ENCODE assay signal across 31 cellular contexts in the genomic region with DNA sequence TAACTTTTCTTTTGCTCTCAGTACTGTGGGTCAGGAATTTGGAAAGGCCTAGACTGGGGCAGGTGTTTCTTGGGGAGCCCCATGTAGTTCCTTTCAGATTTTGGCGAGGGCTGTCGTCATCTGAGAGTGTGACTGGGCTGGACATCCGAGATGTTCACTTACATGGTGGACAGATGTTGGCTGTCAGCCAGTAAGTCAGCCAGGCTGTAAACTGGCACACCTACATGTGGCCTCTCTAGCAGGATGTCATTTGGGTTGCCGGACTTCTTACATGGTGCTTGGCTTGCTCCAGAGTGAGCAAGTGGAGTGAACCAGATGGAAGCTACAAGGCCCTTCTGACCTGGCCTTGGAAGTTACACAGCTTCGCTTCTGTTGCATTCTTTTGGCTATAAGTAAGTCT. TPM values are rescaled to one million over a fixed set of nuclear protein-coding genes. Genes with fewer than 3 reads are reported as not detected.
A peak's percentile ranks its signal among the peaks of the same experiment; 100 is the strongest.
DNase-seq lines count a peak whose midpoint lies in the region; ATAC-seq and TF ChIP-seq lines count a peak whose summit lies in the region.
"Had no signal": no experiment of that assay in that cellular context is flagged by ENCODE, and none has a peak within 500 bp of the region (broad histone marks: within the 10 kb centered on the region; RNA-seq: fewer than 3 reads in every experiment).

No MANE protein-coding gene starts in this region.

- H3K27ac Mint-ChIP-seq in activated CD8-positive, alpha-beta T cell treated with anti-CD3 and anti-CD28 coated beads for 36 hours: peak overlapping the region; percentile 15
- no peak overlapping the region for H3K27ac Mint-ChIP-seq in activated CD8-positive, alpha-beta T cell treated with anti-CD3 and anti-CD28 coated beads, Interleukin-2, amount 10 ng/mL, durations not matched to agents 7 days and 5 days
- peak overlapping the region; percentile 65 to 81 for H3K27ac Mint-ChIP-seq in effector memory CD8-positive, alpha-beta T cell
- H3K27ac Mint-ChIP-seq: activated CD4-positive, alpha-beta T cell treated with anti-CD3 and anti-CD28 coated beads, Interleukin-2, amount 10 ng/mL, durations not matched to agents 7 days and 5 days; activated CD8-positive, alpha-beta memory T cell treated with anti-CD3 and anti-CD28 coated beads, Interleukin-2, amount 10 ng/mL, durations not matched to agents 7 days and 5 days; activated naive CD8-positive, alpha-beta T cell treated with anti-CD3 and anti-CD28 coated beads, Interleukin-2, amount 10 ng/mL, durations not matched to agents 7 days and 5 days; activated T-helper 2 cell treated with anti-CD3 and anti-CD28 coated beads, Interferon-gamma antibody, Interleukin-2, Interleukin-4, amounts not matched to agents 10 μg/mL and 5 μg/mL and 100 μg/mL, durations not matched to agents 14 hours and 24 hours and 36 hours; mesothelial cell of epicardium had no signal

- POLR2A ChIA-PET in activated CD8-positive, alpha-beta T cell treated with anti-CD3 and anti-CD28 coated beads for 36 hours (lab: Charles Lee): no interaction called here
- POLR2A ChIA-PET in activated CD8-positive, alpha-beta T cell treated with anti-CD3 and anti-CD28 coated beads, Interleukin-2, amount 10 ng/mL, durations not matched to agents 7 days and 5 days (lab: Charles Lee): interaction anchor here (1.2 kb wide), 1 partner anchor 109 kb away, joined by 4 read pairs; no protein-coding TSS in a partner anchor

- H3K4me1 Mint-ChIP-seq in activated CD8-positive, alpha-beta T cell treated with anti-CD3 and anti-CD28 coated beads for 36 hours (ENCODE audit: low read depth): peaks cover 55% of the 10 kb centered on the region
- H3K4me1 Mint-ChIP-seq in activated CD8-positive, alpha-beta T cell treated with anti-CD3 and anti-CD28 coated beads, Interleukin-2, amount 10 ng/mL, durations not matched to agents 7 days and 5 days (ENCODE audit: low read depth): peaks cover 47% of the 10 kb centered on the region
- peaks cover 43 to 52% of the 10 kb centered on the region in 2 donors for H3K4me1 Mint-ChIP-seq in effector memory CD8-positive, alpha-beta T cell (ENCODE audit: low read depth in 2 of 2)

- CTCF ChIA-PET in activated CD8-positive, alpha-beta T cell treated with anti-CD3 and anti-CD28 coated beads for 36 hours (lab: Charles Lee): no interaction called here
- CTCF ChIA-PET in activated CD8-positive, alpha-beta T cell treated with anti-CD3 and anti-CD28 coated beads, Interleukin-2, amount 10 ng/mL, durations not matched to agents 7 days and 5 days (lab: Charles Lee): interaction anchor here (0.7 to 4.2 kb wide), 3 partner anchors 13 to 57 kb away, joined by 3 to 18 read pairs (median 3); no protein-coding TSS in a partner anchor

- no peak for ATAC-seq in activated CD8-positive, alpha-beta T cell treated with anti-CD3 and anti-CD28 coated beads for 36 hours
- no peak for ATAC-seq in activated CD8-positive, alpha-beta T cell treated with anti-CD3 and anti-CD28 coated beads, Interleukin-2, amount 10 ng/mL, durations not matched to agents 7 days and 5 days
- no peak for ATAC-seq in effector memory CD8-positive, alpha-beta T cell (replicated peaks)
- ATAC-seq in sciatic nerve (no peak), GM19324 (IDR thresholded peaks at IDR 0.05; ENCODE audit: low FRiP score, unreplicated experiment) (no peak)
- ATAC-seq: A549; activated CD8-positive, alpha-beta memory T cell treated with anti-CD3 and anti-CD28 coated beads, Interleukin-2, amount 10 ng/mL, durations not matched to agents 7 days and 5 days had no signal

- TF ChIP-seq CTCF in activated CD8-positive, alpha-beta T cell treated with anti-CD3 and anti-CD28 coated beads for 36 hours (IDR thresholded peaks at IDR 0.05): no peak

- H3K9me3 Mint-ChIP-seq in activated CD8-positive, alpha-beta T cell treated with anti-CD3 and anti-CD28 coated beads for 36 hours: no peaks in the 10 kb centered on the region
- H3K9me3 Mint-ChIP-seq in activated CD8-positive, alpha-beta T cell treated with anti-CD3 and anti-CD28 coated beads, Interleukin-2, amount 10 ng/mL, durations not matched to agents 7 days and 5 days (ENCODE audit: insufficient read depth): no peaks in the 10 kb centered on the region
- H3K9me3 Mint-ChIP-seq in effector memory CD8-positive, alpha-beta T cell: no peaks in the 10 kb centered on the region
- H3K9me3 Mint-ChIP-seq: activated CD4-positive, alpha-beta T cell treated with anti-CD3 and anti-CD28 coated beads, Interleukin-2, amount 10 ng/mL, durations not matched to agents 7 days and 5 days; activated naive CD8-positive, alpha-beta T cell treated with anti-CD3 and anti-CD28 coated beads, Interleukin-2, amount 10 ng/mL, durations not matched to agents 7 days and 5 days; activated T-helper 2 cell treated with anti-CD3 and anti-CD28 coated beads, Interferon-gamma antibody, Interleukin-2, Interleukin-4, amounts not matched to agents 10 μg/mL and 5 μg/mL and 100 μg/mL, durations not matched to agents 14 hours and 24 hours and 36 hours; CD8-positive, alpha-beta memory T cell; mesothelial cell of epicardium; naive B cell had no signal

- H3K36me3 Mint-ChIP-seq in activated CD8-positive, alpha-beta T cell treated with anti-CD3 and anti-CD28 coated beads for 36 hours (ENCODE audit: low read depth): peaks cover 64% of the 10 kb centered on the region
- H3K36me3 Mint-ChIP-seq in activated CD8-positive, alpha-beta T cell treated with anti-CD3 and anti-CD28 coated beads, Interleukin-2, amount 10 ng/mL, durations not matched to agents 7 days and 5 days (ENCODE audit: low read depth): peaks cover 64% of the 10 kb centered on the region
- peaks cover 93% of the 10 kb centered on the region for H3K36me3 Mint-ChIP-seq in effector memory CD8-positive, alpha-beta T cell (ENCODE audit: insufficient read depth)

- H3K4me3 Mint-ChIP-seq in activated CD8-positive, alpha-beta T cell treated with anti-CD3 and anti-CD28 coated beads for 36 hours: no peak overlapping the region
- no peak overlapping the region for H3K4me3 Mint-ChIP-seq in activated CD8-positive, alpha-beta T cell treated with anti-CD3 and anti-CD28 coated beads, Interleukin-2, amount 10 ng/mL, durations not matched to agents 7 days and 5 days
- no peak overlapping the region for H3K4me3 Mint-ChIP-seq in effector memory CD8-positive, alpha-beta T cell
- H3K4me3 Mint-ChIP-seq: activated CD4-positive, alpha-beta T cell treated with anti-CD3 and anti-CD28 coated beads, Interleukin-2, amount 10 ng/mL, durations not matched to agents 7 days and 5 days; activated CD8-positive, alpha-beta memory T cell treated with anti-CD3 and anti-CD28 coated beads, Interleukin-2, amount 10 ng/mL, durations not matched to agents 7 days and 5 days; activated naive CD8-positive, alpha-beta T cell treated with anti-CD3 and anti-CD28 coated beads, Interleukin-2, amount 10 ng/mL, durations not matched to agents 7 days and 5 days; CD8-positive, alpha-beta memory T cell; mesothelial cell of epicardium; naive B cell had no signal

- no peak for DNase-seq in activated CD8-positive, alpha-beta T cell treated with anti-CD3 and anti-CD28 coated beads for 36 hours
- DNase-seq in activated CD8-positive, alpha-beta T cell treated with anti-CD3 and anti-CD28 coated beads, Interleukin-2, amount 10 ng/mL, durations not matched to agents 7 days and 5 days: no peak
- peak; percentile 62 for DNase-seq in G401 (ENCODE audit: low spot score)
- no peak for DNase-seq in effector memory CD8-positive, alpha-beta T cell
- peak; percentile 35 for DNase-seq in sciatic nerve (ENCODE audit: low spot score)
- DNase-seq in SW480 (ENCODE audit: low spot score): no peak
- no peak for DNase-seq in stimulated activated CD4-positive, alpha-beta T cell treated with anti-CD3 and anti-CD28 coated beads, Interleukin-4, amount 100 ng/mL, for 1 hour
- DNase-seq: activated CD4-positive, alpha-beta T cell treated with anti-CD3 and anti-CD28 coated beads, Interleukin-2, amount 10 ng/mL, durations not matched to agents 7 days and 5 days; activated CD8-positive, alpha-beta memory T cell treated with anti-CD3 and anti-CD28 coated beads, Interleukin-2, amount 10 ng/mL, durations not matched to agents 7 days and 5 days; activated naive CD8-positive, alpha-beta T cell treated with anti-CD3 and anti-CD28 coated beads, Interleukin-2, amount 10 ng/mL, durations not matched to agents 7 days and 5 days; CD8-positive, alpha-beta memory T cell; dermis blood vessel endothelial cell; foreskin fibroblast; H7; KBM-7; kidney; naive B cell; NCI-H1092; NCI-H1694; NCI-H82; occipital lobe; SIG-M5; stimulated activated naive CD4-positive, alpha-beta T cell; T-helper 9 cell; testis had no signal

- no peaks in the 10 kb centered on the region for H3K27me3 Mint-ChIP-seq in activated CD8-positive, alpha-beta T cell treated with anti-CD3 and anti-CD28 coated beads for 36 hours
- H3K27me3 Mint-ChIP-seq in activated CD8-positive, alpha-beta T cell treated with anti-CD3 and anti-CD28 coated beads, Interleukin-2, amount 10 ng/mL, durations not matched to agents 7 days and 5 days (ENCODE audit: low read depth): no peaks in the 10 kb centered on the region
- no peaks in the 10 kb centered on the region for H3K27me3 Mint-ChIP-seq in effector memory CD8-positive, alpha-beta T cell
- H3K27me3 Mint-ChIP-seq: activated CD4-positive, alpha-beta T cell treated with anti-CD3 and anti-CD28 coated beads, Interleukin-2, amount 10 ng/mL, durations not matched to agents 7 days and 5 days; activated CD8-positive, alpha-beta memory T cell treated with anti-CD3 and anti-CD28 coated beads, Interleukin-2, amount 10 ng/mL, durations not matched to agents 7 days and 5 days; activated naive CD8-positive, alpha-beta T cell treated with anti-CD3 and anti-CD28 coated beads, Interleukin-2, amount 10 ng/mL, durations not matched to agents 7 days and 5 days; CD8-positive, alpha-beta memory T cell; naive B cell had no signal

- in situ Hi-C loops in G401 (cut with HindIII; ENCODE audit: low sequenced_read_pairs): no loop called here

- intact Hi-C loops in activated CD8-positive, alpha-beta T cell treated with anti-CD3 and anti-CD28 coated beads for 36 hours (cut with micrococcal nuclease): no loop called here
- intact Hi-C loops in sciatic nerve (cut with DNase I): no loop called here

RNA-seq across cellular contexts. Expression of gene TATDN2, which starts 20.7 kb away (rescaled TPM):
- 10 to 100 TPM; 37.1 to 38.5 TPM for total RNA-seq in activated CD8-positive, alpha-beta T cell treated with anti-CD3 and anti-CD28 coated beads for 36 hours
- 10 to 100 TPM; 57.0 to 61.6 TPM for total RNA-seq in activated CD8-positive, alpha-beta T cell treated with anti-CD3 and anti-CD28 coated beads, Interleukin-2, amount 10 ng/mL, durations not matched to agents 7 days and 5 days
- total RNA-seq in G401 (2014; rRNA removed; shearing (Covaris generic)): 18.8 and 22.1 TPM in 2 replicates
- 31.7 TPM for total RNA-seq in sciatic nerve

RNA-seq across cellular contexts. Expression of gene GHRL, which starts 23.8 kb away (rescaled TPM):
- under 1 TPM in 1 of 2 experiments, not detected in 1; 0.22 TPM for total RNA-seq in activated CD8-positive, alpha-beta T cell treated with anti-CD3 and anti-CD28 coated beads for 36 hours
- under 1 TPM; 0.21 to 0.63 TPM for total RNA-seq in activated CD8-positive, alpha-beta T cell treated with anti-CD3 and anti-CD28 coated beads, Interleukin-2, amount 10 ng/mL, durations not matched to agents 7 days and 5 days
- not detected in 2 replicates for total RNA-seq in G401 (2014; rRNA removed; shearing (Covaris generic))
- total RNA-seq in sciatic nerve: 2.1 TPM
- total RNA-seq: H7, M059J, NCI-H460, occipital lobe had no signal

RNA-seq across cellular contexts. Expression of gene SEC13, which starts 52.0 kb away (rescaled TPM):
- 10 to 100 TPM; 89.7 to 89.8 TPM for total RNA-seq in activated CD8-positive, alpha-beta T cell treated with anti-CD3 and anti-CD28 coated beads for 36 hours
- 10 to 100 TPM; 93.2 to 95.0 TPM for total RNA-seq in activated CD8-positive, alpha-beta T cell treated with anti-CD3 and anti-CD28 coated beads, Interleukin-2, amount 10 ng/mL, durations not matched to agents 7 days and 5 days
- total RNA-seq in G401 (2014; rRNA removed; shearing (Covaris generic)): 147 and 148 TPM in 2 replicates
- 65.4 TPM for total RNA-seq in sciatic nerve

Comparison
In these comparisons a context has a peak if more than half of its experiments do, and no peak if none do; other contexts are left out.
1. DNase-seq: peak in G401 (single experiment) and sciatic nerve (single experiment); none in activated CD8-positive, alpha-beta T cell treated with anti-CD3 and anti-CD28 coated beads for 36 hours (single experiment), activated CD8-positive, alpha-beta T cell treated with anti-CD3 and anti-CD28 coated beads, Interleukin-2, amount 10 ng/mL, durations not matched to agents 7 days and 5 days (single experiment), effector memory CD8-positive, alpha-beta T cell (0 of 3), SW480 (single experiment) and stimulated activated CD4-positive, alpha-beta T cell treated with anti-CD3 and anti-CD28 coated beads, Interleukin-4, amount 100 ng/mL, for 1 hour (single experiment).